In genomic region chr10:103367782-103368518, GRCh38 we compare ENCODE assay signal across 1 cellular context.
TF ChIP-seq lines count a peak whose summit lies in the region.

Gene TAF5, plus strand, starts transcription at chr10:103367976. Its CDS starts 14 bp downstream, at chr10:103367990.

TF ChIP-seq in HepG2, 621 proteins besides CTCF, POLR2A, EP300 and RAD21 (continued from another document and continues in another):
- TF ChIP-seq ZNF574 (CRISPR knock-in tag; IDR thresholded peaks at IDR 0.05): peak; percentile 88
- TF ChIP-seq ZBTB46 (CRISPR knock-in tag; IDR thresholded peaks at IDR 0.05; ENCODE audit: borderline replicate concordance): no peak
- no peak for TF ChIP-seq ATRX (CRISPR knock-in tag; IDR thresholded peaks at IDR 0.05; ENCODE audit: borderline replicate concordance)
- TF ChIP-seq ZNF180 (CRISPR knock-in tag; IDR thresholded peaks at IDR 0.05; ENCODE audit: borderline replicate concordance, low read depth): no peak
- TF ChIP-seq ZSCAN29 (CRISPR knock-in tag; conservative IDR thresholded peaks at IDR 0.05): 0 out of 2 replicates have a peak, but pooled peaks have one; percentile 21
- peak; percentile 77; the same call in 1 of the 2 replicates for TF ChIP-seq IRX3 (CRISPR knock-in tag; IDR thresholded peaks at IDR 0.05; ENCODE audit: borderline replicate concordance, low read depth)
- no peak for TF ChIP-seq ZNF264 (CRISPR knock-in tag; IDR thresholded peaks at IDR 0.05)
- TF ChIP-seq MTF1 (CRISPR knock-in tag; IDR thresholded peaks at IDR 0.05): no peak
- no peak; the same call in 1 of the 2 replicates for TF ChIP-seq GPN1 (CRISPR knock-in tag; IDR thresholded peaks at IDR 0.05; ENCODE audit: borderline replicate concordance)
- TF ChIP-seq NFE2L1 (CRISPR knock-in tag; IDR thresholded peaks at IDR 0.05; ENCODE audit: borderline replicate concordance): no peak
- TF ChIP-seq RARA (CRISPR knock-in tag; IDR thresholded peaks at IDR 0.05): peak; percentile 33; the same call in 1 of the 2 replicates
- no peak for TF ChIP-seq ZNF577 (CRISPR knock-in tag; IDR thresholded peaks at IDR 0.05; ENCODE audit: borderline replicate concordance, low read depth)
- TF ChIP-seq MTA1 (CRISPR knock-in tag; IDR thresholded peaks at IDR 0.05; ENCODE audit: borderline replicate concordance): 0 out of 2 replicates have a peak, but pooled peaks have one; percentile 12
- no peak for TF ChIP-seq FOXP1 (IDR thresholded peaks at IDR 0.05)
- 0 out of 2 replicates have a peak, but pooled peaks have one; percentile 18 for TF ChIP-seq FOXP1 (CRISPR knock-in tag; IDR thresholded peaks at IDR 0.05)
- TF ChIP-seq ATAD3A (CRISPR knock-in tag; IDR thresholded peaks at IDR 0.05): no peak
- TF ChIP-seq ZNF343 (CRISPR knock-in tag; IDR thresholded peaks at IDR 0.05): no peak
- peak; percentile 70 for TF ChIP-seq TFE3 (CRISPR knock-in tag; IDR thresholded peaks at IDR 0.05)
- TF ChIP-seq TFDP2 (CRISPR knock-in tag; IDR thresholded peaks at IDR 0.05): peak; percentile 85
- peak; percentile 95 for TF ChIP-seq GATAD1 (CRISPR knock-in tag; IDR thresholded peaks at IDR 0.05)
- TF ChIP-seq SALL1 (CRISPR knock-in tag; IDR thresholded peaks at IDR 0.05): peak; percentile 90
- peak; percentile 44; the same call in 1 of the 2 replicates for TF ChIP-seq GMEB2 (CRISPR knock-in tag; IDR thresholded peaks at IDR 0.05; ENCODE audit: low read depth)
- peak; percentile 74; the same call in 1 of the 2 replicates for TF ChIP-seq ZNF253 (CRISPR knock-in tag; IDR thresholded peaks at IDR 0.05; ENCODE audit: borderline replicate concordance)
- TF ChIP-seq ZNF274 (CRISPR knock-in tag; IDR thresholded peaks at IDR 0.05): peak; percentile 75; the same call in 1 of the 2 replicates
- TF ChIP-seq ZNF121 (CRISPR knock-in tag; IDR thresholded peaks at IDR 0.05): no peak
- no peak for TF ChIP-seq TCF12 (IDR thresholded peaks at IDR 0.05)
- peak; percentile 88; the same call in 1 of the 2 replicates for TF ChIP-seq TCF12 (CRISPR knock-in tag; IDR thresholded peaks at IDR 0.05)
- no peak for TF ChIP-seq FOXA1 (IDR thresholded peaks at IDR 0.05)
- TF ChIP-seq FOXA1 (CRISPR knock-in tag; IDR thresholded peaks at IDR 0.05): peak; percentile 48
- no peak for TF ChIP-seq ZBTB8A (CRISPR knock-in tag; IDR thresholded peaks at IDR 0.05; ENCODE audit: borderline replicate concordance, low read depth)
- no peak for TF ChIP-seq SIN3A (IDR thresholded peaks at IDR 0.05; ENCODE audit: borderline replicate concordance, low read depth, low read length)
- no peak for TF ChIP-seq ZNF512 (CRISPR knock-in tag; IDR thresholded peaks at IDR 0.05)
- TF ChIP-seq IKZF4 (CRISPR knock-in tag; IDR thresholded peaks at IDR 0.05; ENCODE audit: borderline replicate concordance, low read depth, not compliant biosample characterization): peak; percentile 95
- no peak for TF ChIP-seq BCLAF1 (IDR thresholded peaks at IDR 0.05)
- TF ChIP-seq ZMYM3 (CRISPR knock-in tag; IDR thresholded peaks at IDR 0.05): peak; percentile 42; the same call in 1 of the 2 replicates
- TF ChIP-seq PBX2 (CRISPR knock-in tag; IDR thresholded peaks at IDR 0.05): no peak
- TF ChIP-seq ZNF749 (CRISPR knock-in tag; IDR thresholded peaks at IDR 0.05; ENCODE audit: borderline replicate concordance): 0 out of 2 replicates have a peak, but pooled peaks have one; percentile 27
- peak; percentile 81 to 92; a peak in 3 of 4 replicates for TF ChIP-seq HMGXB4 (CRISPR knock-in tag; IDR thresholded peaks at IDR 0.05; ENCODE audit: borderline replicate concordance in 1 of 2, low read depth in 1 of 2)
- TF ChIP-seq POLR2AphosphoS5 (IDR thresholded peaks at IDR 0.05; ENCODE audit: low read depth, low read length): peak; percentile 97
- TF ChIP-seq PATZ1 (CRISPR knock-in tag; IDR thresholded peaks at IDR 0.05): peak; percentile 65
- TF ChIP-seq BATF2 (CRISPR knock-in tag; IDR thresholded peaks at IDR 0.05): no peak; the same call in 1 of the 2 replicates
- TF ChIP-seq SKI (IDR thresholded peaks at IDR 0.05; ENCODE audit: partially characterized antibody): peak; percentile 7
